15 cellular contexts compared by ENCODE assay signal in the genomic region with DNA sequence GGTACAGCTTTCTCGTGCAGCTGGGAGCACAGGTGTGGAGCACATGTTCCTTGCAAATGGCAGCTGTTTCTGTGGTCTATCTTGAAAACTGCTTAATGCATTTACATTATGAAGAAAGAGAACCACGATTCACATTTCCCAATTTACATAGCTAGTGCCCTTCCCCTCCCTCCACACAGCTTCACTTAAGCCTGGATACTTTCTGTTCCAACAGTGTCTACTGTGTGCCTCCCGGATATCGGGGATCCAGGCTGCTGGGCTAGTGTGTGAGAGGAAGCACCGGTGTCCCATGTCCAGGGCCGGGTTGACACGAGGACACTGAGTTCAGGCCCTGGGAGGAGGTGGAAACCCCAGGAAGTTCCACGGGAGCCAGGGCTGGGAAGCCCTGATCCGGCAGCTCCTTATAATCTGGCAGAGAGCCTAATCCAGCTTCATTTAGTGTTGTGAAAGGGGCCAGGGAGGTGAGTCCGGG. TPM values are rescaled to one million over a fixed set of nuclear protein-coding genes. Genes with fewer than 3 reads are reported as not detected.
DNase-seq lines count a peak whose midpoint lies in the region; ATAC-seq, FAIRE-seq and TF ChIP-seq lines count a peak whose summit lies in the region.
"Had no signal": no experiment of that assay in that cellular context is flagged by ENCODE, and none has a peak within 500 bp of the region (broad histone marks: within the 10 kb centered on the region; RNA-seq: fewer than 3 reads in every experiment).

No MANE protein-coding gene starts in this region.

- H3K9me3 ChIP-seq in Karpas-422 (ENCODE audit: low read length) (no peaks in the 10 kb centered on the region), mammary epithelial cell (replicated peaks; ENCODE audit: insufficient read depth, low read length) (no peaks in the 10 kb centered on the region), keratinocyte (ENCODE audit: control insufficient read depth, low read depth, low read length) (no peaks in the 10 kb centered on the region), uterus (no peaks in the 10 kb centered on the region)

- no peak overlapping the region for H3K4me2 ChIP-seq in Karpas-422 (ENCODE audit: low read depth, low read length, poor library complexity, severe bottlenecking)
- peak overlapping the region; percentile 47 for H3K4me2 ChIP-seq in mammary epithelial cell (ENCODE audit: insufficient read depth, low read depth, low read length)
- peak overlapping the region; percentile 76 for H3K4me2 ChIP-seq in keratinocyte (ENCODE audit: control insufficient read depth, extremely low read depth, insufficient read depth, low read depth, low read length)
- H3K4me2 ChIP-seq: neural progenitor cell had no signal

- no peaks in the 10 kb centered on the region for H3K9me1 ChIP-seq in keratinocyte (ENCODE audit: control insufficient read depth, extremely low read depth, insufficient read depth, low read length)

- WGBS in mammary epithelial cell (ENCODE audit: low coverage, missing lambda C conversion rate), result 67% methylated on average over 10 of the region's 10 CpGs

- TF ChIP-seq POLR2A in uterus (IDR thresholded peaks at IDR 0.05), result no peak
- no peak for TF ChIP-seq POLR2A in GM12891 (IDR thresholded peaks at IDR 0.05; ENCODE audit: low read depth, low read length)

- H3K27ac ChIP-seq in ACC112 (ENCODE audit: low read depth, low read length) (no peak overlapping the region), Karpas-422 (ENCODE audit: low read length) (no peak overlapping the region), mammary epithelial cell (ENCODE audit: insufficient read depth, low read depth, low read length) (peak overlapping the region; percentile 93), keratinocyte (ENCODE audit: control insufficient read depth, insufficient read depth, low read length) (peak overlapping the region; percentile 80), uterus (no peak overlapping the region)
- H3K27ac ChIP-seq: neural progenitor cell had no signal

- dilution Hi-C loops in mammary epithelial cell (cut with HindIII; ENCODE audit: low sequenced_read_pairs), result no loop called here
- dilution Hi-C loops in keratinocyte (cut with MboI; ENCODE audit: extremely low pct_ligation_motif_present, low sequenced_read_pairs), result no loop called here

- FAIRE-seq in keratinocyte (lab: Jason Lieb, UNC) (no peak), GM12891 (lab: Jason Lieb, UNC) (no peak)

- H3K9ac ChIP-seq in Karpas-422 (ENCODE audit: low read length), result 0 out of 2 replicates have a peak overlapping the region, but pooled peaks have one; percentile 27
- no peak overlapping the region for H3K9ac ChIP-seq in mammary epithelial cell (ENCODE audit: insufficient read depth, low read length)
- peak overlapping the region; percentile 0 for H3K9ac ChIP-seq in keratinocyte (ENCODE audit: control insufficient read depth, extremely low read depth, insufficient read depth, low read length)
- H3K9ac ChIP-seq: neural progenitor cell had no signal

- BruUV-seq in mammary epithelial cell (replicated peaks; lab: Mats Ljungman, UMichigan), result no TSS peak

- no peaks in the 10 kb centered on the region for H3K27me3 ChIP-seq in ACC112 (ENCODE audit: insufficient read depth, low read length)
- H3K27me3 ChIP-seq in Karpas-422 (ENCODE audit: low read length), result no peaks in the 10 kb centered on the region
- no peaks in the 10 kb centered on the region for H3K27me3 ChIP-seq in mammary epithelial cell (ENCODE audit: insufficient read depth, low read length)
- H3K27me3 ChIP-seq in keratinocyte (ENCODE audit: control insufficient read depth, extremely low read depth, insufficient read depth, low read length), result no peaks in the 10 kb centered on the region
- H3K27me3 ChIP-seq in uterus, result no peaks in the 10 kb centered on the region
- H3K27me3 ChIP-seq: neural progenitor cell had no signal

- TF ChIP-seq CTCF in mammary epithelial cell (conservative IDR thresholded peaks at IDR 0.05 in 1 of 2, IDR thresholded peaks at IDR 0.05 in 1 of 2; ENCODE audit: extremely low read depth in 1 of 2, insufficient read depth in 1 of 2, low read depth in 1 of 2, low read length in 2 of 2) (no peak), keratinocyte (optimal IDR thresholded peaks at IDR 0.05 in 1 of 3, IDR thresholded peaks at IDR 0.05 in 1 of 3, conservative IDR thresholded peaks at IDR 0.05 in 1 of 3; ENCODE audit: extremely low read depth in 1 of 3, insufficient read depth in 2 of 3, low read length in 3 of 3) (no peak), uterus (IDR thresholded peaks at IDR 0.05) (no peak)

- intact Hi-C loops in mammary epithelial cell (cut with micrococcal nuclease) (loop anchor here (5.0 kb wide), 2 partner anchors 47 to 432 kb away; a partner anchor contains a TSS), sciatic nerve (cut with DNase I) (loop anchor here (10.0 kb wide), 1 partner anchor 275 kb away; no protein-coding TSS in a partner anchor), uterus (cut with DNase I; ENCODE audit: low total_unique reads) (no loop called here)

- H3K79me2 ChIP-seq in ACC112 (ENCODE audit: control insufficient read depth, insufficient read depth, low read length, unreplicated experiment) (no peaks in the 10 kb centered on the region), Karpas-422 (ENCODE audit: low read length) (no peaks in the 10 kb centered on the region), mammary epithelial cell (ENCODE audit: insufficient read depth, low read length) (no peaks in the 10 kb centered on the region), keratinocyte (ENCODE audit: control insufficient read depth, insufficient read depth, low read length) (no peaks in the 10 kb centered on the region)

- no peak for ATAC-seq in sciatic nerve
- ATAC-seq: activated CD4-positive, CD25-positive, alpha-beta regulatory T cell treated with anti-CD3 and anti-CD28 coated beads, Interleukin-2, amount 50 U/mL, for 24 hours had no signal

- H3K36me3 ChIP-seq in ACC112 (ENCODE audit: insufficient read depth, low read length) (no peaks in the 10 kb centered on the region), Karpas-422 (ENCODE audit: insufficient read depth, low read length) (no peaks in the 10 kb centered on the region), mammary epithelial cell (ENCODE audit: insufficient read depth, low read length) (no peaks in the 10 kb centered on the region), keratinocyte (ENCODE audit: control insufficient read depth in 2 of 2, extremely low read depth in 1 of 2, insufficient read depth in 2 of 2, low read length in 2 of 2) (no peaks in the 10 kb centered on the region), uterus (no peaks in the 10 kb centered on the region)
- H3K36me3 ChIP-seq: neural progenitor cell had no signal

- no peak overlapping the region for H3K4me3 ChIP-seq in ACC112 (ENCODE audit: low read depth, low read length)
- no peak overlapping the region for H3K4me3 ChIP-seq in Karpas-422 (ENCODE audit: low read length)
- no peak overlapping the region for H3K4me3 ChIP-seq in mammary epithelial cell (replicated peaks in 1 of 3; ENCODE audit: insufficient read depth in 1 of 3, low read depth in 2 of 3, low read length in 3 of 3)
- no peak overlapping the region for H3K4me3 ChIP-seq in keratinocyte (ENCODE audit: control insufficient read depth in 2 of 3, extremely low read depth in 1 of 3, insufficient read depth in 2 of 3, low read depth in 1 of 3, low read length in 3 of 3)
- H3K4me3 ChIP-seq in uterus, result no peak overlapping the region
- H3K4me3 ChIP-seq: neural progenitor cell had no signal

- CTCF ChIA-PET in mammary epithelial cell (lab: Charles Lee; ENCODE audit: low non-redundant PET), result interaction anchor here (0.7 to 1.0 kb wide), 2 partner anchors 35 to 270 kb away, joined by 3 to 4 read pairs; no protein-coding TSS in a partner anchor

- H3K4me1 ChIP-seq in ACC112 (ENCODE audit: control insufficient read depth, insufficient read depth, low read length, unreplicated experiment) (peaks cover 30% of the 10 kb centered on the region), Karpas-422 (ENCODE audit: low read length) (peaks cover 8% of the 10 kb centered on the region), mammary epithelial cell (ENCODE audit: insufficient read depth, low read length) (peaks cover 55% of the 10 kb centered on the region), keratinocyte (ENCODE audit: control insufficient read depth, extremely low read depth, insufficient read depth, low read length) (peaks cover 26% of the 10 kb centered on the region), uterus (no peaks in the 10 kb centered on the region)

- peak overlapping the region; percentile 7 for H2AFZ ChIP-seq in ACC112 (ENCODE audit: low read length, unreplicated experiment)
- no peak overlapping the region for H2AFZ ChIP-seq in Karpas-422 (ENCODE audit: low read length)
- H2AFZ ChIP-seq in mammary epithelial cell (ENCODE audit: low read depth, low read length), result peak overlapping the region; percentile 16
- no peak overlapping the region for H2AFZ ChIP-seq in keratinocyte (ENCODE audit: control insufficient read depth, low read length)
- H2AFZ ChIP-seq: neural progenitor cell had no signal

- in situ Hi-C loops in mammary epithelial cell (cut with MboI; ENCODE audit: low sequenced_read_pairs in 2 of 2), result loop anchor here (5.0 to 10.0 kb wide), 3 partner anchors 205 to 282 kb away; no protein-coding TSS in a partner anchor

- no peak for DNase-seq in Karpas-422
- DNase-seq in mammary epithelial cell, result no peak
- no peak for DNase-seq in keratinocyte (ENCODE audit: low read depth, low spot score)
- no peak for DNase-seq in sciatic nerve (ENCODE audit: low spot score)
- no peak for DNase-seq in uterus
- DNase-seq in GM12891 (ENCODE audit: insufficient read length, low spot score), result no peak
- DNase-seq in NCI-H128 (lab: John Stamatoyannopoulos, UW; ENCODE audit: unreplicated experiment), result no peak
- DNase-seq: activated naive CD4-positive, alpha-beta T cell; effector CD8-positive, alpha-beta T cell; NCI-H526; stimulated activated CD4-positive, alpha-beta T cell treated with anti-CD3 and anti-CD28 coated beads, Interleukin-2, amount 100 ng/mL, for 24 hours; stimulated activated naive CD4-positive, alpha-beta T cell treated with Interleukin-2 at 50 U/mL for 16 hours had no signal

- H4K20me1 ChIP-seq in Karpas-422 (ENCODE audit: insufficient read depth, low read depth, low read length), result no peaks in the 10 kb centered on the region
- no peaks in the 10 kb centered on the region for H4K20me1 ChIP-seq in mammary epithelial cell (ENCODE audit: insufficient read depth, low read length)
- H4K20me1 ChIP-seq in keratinocyte (ENCODE audit: control insufficient read depth, extremely low read depth, insufficient read depth, low read length), result peaks cover 4% of the 10 kb centered on the region

- H3K9me2 ChIP-seq in Karpas-422 (replicated peaks; ENCODE audit: insufficient read depth, low read length), result no peaks in the 10 kb centered on the region

RNA-seq across cellular contexts. Expression of a gene that starts 31.7 kb away (rescaled TPM):
- total RNA-seq in Karpas-422 (2014; rRNA removed; shearing (Covaris generic); ENCODE audit: low replicate concordance), result 0.89 and 1.3 TPM in 2 replicates
- total RNA-seq in mammary epithelial cell, result 10 to 100 TPM in 1 of 2 donors, 1 to 10 TPM in 1; 1.5 to 11.5 TPM
- 1.4 TPM for polyA plus RNA-seq in mammary epithelial cell
- polyA minus RNA-seq in mammary epithelial cell, result 2.4 TPM
- 0.60 to 1.8 TPM (median 0.83 TPM) in 3 replicates for polyA plus RNA-seq in keratinocyte
- polyA plus RNA-seq in keratinocyte (2011; ENCODE audit: low read depth), result 0.27 TPM
- polyA plus RNA-seq in keratinocyte (2011; cell fraction: cytosol; rRNA removed), result 0.69 and 1.4 TPM in 2 replicates
- 1.3 and 1.7 TPM in 2 replicates for polyA plus RNA-seq in keratinocyte (2011; cell fraction: nucleus; rRNA removed)
- 0.17 and 0.79 TPM in 2 replicates for polyA plus RNA-seq in keratinocyte (2012; ENCODE audit: low replicate concordance)
- 1.2 to 2.4 TPM (median 2.4 TPM) in 3 replicates for polyA minus RNA-seq in keratinocyte
- polyA minus RNA-seq in keratinocyte (2011; cell fraction: cytosol; rRNA and poly(A)+ RNA removed), result 3.1 TPM
- 0.95 and 1.6 TPM in 2 replicates for polyA minus RNA-seq in keratinocyte (2011; cell fraction: nucleus; rRNA and poly(A)+ RNA removed)
- 14.8 TPM for total RNA-seq in sciatic nerve
- total RNA-seq in uterus, result 1 to 10 TPM; 2.4 to 6.1 (median 5.3) TPM
- polyA plus RNA-seq in GM12891 (2012; ENCODE audit: low read depth, missing spikeins), result 0.46 TPM

RNA-seq across cellular contexts. Expression of a gene that starts 47.9 kb away (rescaled TPM):
- total RNA-seq in Karpas-422 (2014; rRNA removed; shearing (Covaris generic); ENCODE audit: low replicate concordance), result 1.5 and 1.6 TPM in 2 replicates
- total RNA-seq in mammary epithelial cell, result 10 to 100 TPM; 11.0 to 19.2 TPM
- polyA plus RNA-seq in mammary epithelial cell, result 6.0 TPM
- polyA minus RNA-seq in mammary epithelial cell, result 6.4 TPM
- polyA plus RNA-seq in keratinocyte, result 7.0 to 8.8 TPM (median 7.6 TPM) in 3 replicates
- polyA plus RNA-seq in keratinocyte (2011; ENCODE audit: low read depth), result 4.7 TPM
- 4.6 and 6.4 TPM in 2 replicates for polyA plus RNA-seq in keratinocyte (2011; cell fraction: cytosol; rRNA removed)
- polyA plus RNA-seq in keratinocyte (2011; cell fraction: nucleus; rRNA removed), result 8.0 and 8.7 TPM in 2 replicates
- 5.8 and 7.1 TPM in 2 replicates for polyA plus RNA-seq in keratinocyte (2012; ENCODE audit: low replicate concordance)
- polyA minus RNA-seq in keratinocyte, result 6.6 to 11.3 TPM (median 10.7 TPM) in 3 replicates
- polyA minus RNA-seq in keratinocyte (2011; cell fraction: cytosol; rRNA and poly(A)+ RNA removed), result 13.0 TPM
- polyA minus RNA-seq in keratinocyte (2011; cell fraction: nucleus; rRNA and poly(A)+ RNA removed), result 8.3 and 18.5 TPM in 2 replicates
- total RNA-seq in sciatic nerve, result 16.9 TPM
- 10 to 100 TPM in 2 of 4 donors, 1 to 10 TPM in 2; 7.9 to 26.9 (median 14.4) TPM for total RNA-seq in uterus
- 1.2 TPM for polyA plus RNA-seq in GM12891 (2012; ENCODE audit: low read depth, missing spikeins)

Comparison
In these comparisons a context has a peak if more than half of its experiments do, and no peak if none do; other contexts are left out.
1. H2AFZ ChIP-seq: peak in ACC112 (single experiment) and mammary epithelial cell (single experiment); none in Karpas-422 (single experiment) and keratinocyte (single experiment).
2. H3K27ac ChIP-seq: peak in mammary epithelial cell (single experiment) and keratinocyte (single experiment); none in ACC112 (single experiment), Karpas-422 (single experiment) and uterus (0 of 2).